ENCODE assay signal across 8 cellular contexts in genomic region chr10:52314822-52315552, GRCh38. TPM values are rescaled to one million over a fixed set of nuclear protein-coding genes. Genes with fewer than 3 reads are reported as not detected.
DNase-seq lines count a peak whose midpoint lies in the region; ATAC-seq, FAIRE-seq and TF ChIP-seq lines count a peak whose summit lies in the region.

No MANE protein-coding gene starts in this region.

- no peak for TF ChIP-seq POLR2A in H1 (IDR thresholded peaks at IDR 0.05; ENCODE audit: control extremely low read depth in 1 of 2, low read depth in 2 of 2, low read length in 2 of 2)

- DNase-seq in H1 (ENCODE audit: low read depth in 1 of 2, low spot score in 2 of 2), result no peak
- DNase-seq in stimulated activated naive CD4-positive, alpha-beta T cell (lab: John Stamatoyannopoulos, UW), result no peak
- no peak for DNase-seq in stimulated activated effector memory CD8-positive, alpha-beta T cell treated with anti-CD3 and anti-CD28 coated beads, Interleukin-12 subunit alpha, Interleukin-12 subunit beta, amount 100 ng/mL, for 72 hours (ENCODE audit: low spot score in 2 of 2)

- H3K14ac ChIP-seq in H1 (ENCODE audit: insufficient read length), result no peak overlapping the region

- peaks cover 6% of the 10 kb centered on the region for H3K36me3 Mint-ChIP-seq in stimulated activated effector memory CD8-positive, alpha-beta T cell treated with anti-CD3 and anti-CD28 coated beads, Interleukin-12 subunit alpha, Interleukin-12 subunit beta, amount 100 ng/mL, for 72 hours

- POLR2A ChIA-PET in H1 (lab: Charles Lee; ENCODE audit: partially characterized antibody), result interaction anchor here (1.3 kb wide), 1 partner anchor 14 kb away, joined by 3 read pairs; no protein-coding TSS in a partner anchor

- no peak for ATAC-seq in stimulated activated effector memory CD8-positive, alpha-beta T cell treated with anti-CD3 and anti-CD28 coated beads, Interleukin-12 subunit alpha, Interleukin-12 subunit beta, amount 100 ng/mL, for 72 hours
- ATAC-seq in GM21515 (IDR thresholded peaks at IDR 0.05; ENCODE audit: unreplicated experiment) (no peak), HG03097 (IDR thresholded peaks at IDR 0.05; ENCODE audit: low FRiP score, unreplicated experiment) (no peak)

- H4K5ac ChIP-seq in H1 (ENCODE audit: insufficient read length, low read depth, low read length), result no peak overlapping the region

- H2BK12ac ChIP-seq in H1 (ENCODE audit: low read depth, low read length), result no peak overlapping the region

- H4K8ac ChIP-seq in H1 (ENCODE audit: extremely low read depth, insufficient read depth, low read length), result no peak overlapping the region

- H3K9me3 ChIP-seq in HUES48 (ENCODE audit: control insufficient read depth, insufficient read depth, low read length), result no peaks in the 10 kb centered on the region
- no peaks in the 10 kb centered on the region for H3K9me3 ChIP-seq in H1 (ENCODE audit: insufficient read depth in 2 of 2, low read depth in 1 of 2, low read length in 1 of 2)
- H3K9me3 ChIP-seq in muscle layer of colon (ENCODE audit: low read length), result no peaks in the 10 kb centered on the region

- H3K36me3 ChIP-seq in ACC112 (ENCODE audit: insufficient read depth, low read length), result peaks cover 12% of the 10 kb centered on the region
- H3K36me3 ChIP-seq in HUES48 (ENCODE audit: control insufficient read depth, insufficient read depth, low read length), result no peaks in the 10 kb centered on the region
- no peaks in the 10 kb centered on the region for H3K36me3 ChIP-seq in H1 (ENCODE audit: control insufficient read depth in 2 of 4, insufficient read depth in 4 of 4, low read length in 3 of 4)
- H3K36me3 ChIP-seq in muscle layer of colon (ENCODE audit: insufficient read depth, low read length), result no peaks in the 10 kb centered on the region

- H2BK120ac ChIP-seq in H1 (replicated peaks; ENCODE audit: low read depth, low read length), result no peak overlapping the region

- no peaks in the 10 kb centered on the region for H3K79me1 ChIP-seq in H1 (ENCODE audit: low read depth, low read length)

- no peak overlapping the region for H3K27ac Mint-ChIP-seq in stimulated activated effector memory CD8-positive, alpha-beta T cell treated with anti-CD3 and anti-CD28 coated beads, Interleukin-12 subunit alpha, Interleukin-12 subunit beta, amount 100 ng/mL, for 72 hours

- H3K4me3 Mint-ChIP-seq in stimulated activated effector memory CD8-positive, alpha-beta T cell treated with anti-CD3 and anti-CD28 coated beads, Interleukin-12 subunit alpha, Interleukin-12 subunit beta, amount 100 ng/mL, for 72 hours, result no peak overlapping the region

- H3K27me3 ChIP-seq in ACC112 (ENCODE audit: insufficient read depth, low read length) (no peaks in the 10 kb centered on the region), HUES48 (ENCODE audit: control insufficient read depth, insufficient read depth, low read length) (peaks cover 78% of the 10 kb centered on the region), H1 (replicated peaks in 1 of 4; ENCODE audit: control insufficient read depth in 3 of 4, extremely low read depth in 1 of 4, insufficient read depth in 3 of 4, low read length in 3 of 4) (peaks cover 40 to 67% (median 56%) of the 10 kb centered on the region in 4 experiments), muscle layer of colon (ENCODE audit: control insufficient read depth in 1 of 2, insufficient read depth in 2 of 2, low read length in 2 of 2) (peaks cover 12 to 33% of the 10 kb centered on the region in 2 donors)

- H3K4ac ChIP-seq in H1 (replicated peaks; ENCODE audit: insufficient read length, low read depth, low read length), result no peak overlapping the region

- H2BK15ac ChIP-seq in H1 (ENCODE audit: low read length), result no peak overlapping the region

- no peak for FAIRE-seq in H1 (lab: Jason Lieb, UNC)

- H3K9ac ChIP-seq in HUES48 (ENCODE audit: low read depth, low read length) (no peak overlapping the region), H1 (replicated peaks in 1 of 4; ENCODE audit: extremely low read depth in 1 of 4, low read depth in 3 of 4, low read length in 3 of 4) (no peak overlapping the region), muscle layer of colon (ENCODE audit: low read length) (no peak overlapping the region)

- no peak for TF ChIP-seq RAD21 in H1 (IDR thresholded peaks at IDR 0.05 in 1 of 2, conservative IDR thresholded peaks at IDR 0.05 in 1 of 2; ENCODE audit: low read depth in 2 of 2, low read length in 2 of 2)

- H3K27ac ChIP-seq in ACC112 (ENCODE audit: low read depth, low read length) (peak overlapping the region; percentile 97), HUES48 (ENCODE audit: low read depth, low read length) (no peak overlapping the region), H1 (ENCODE audit: low read depth, low read length) (no peak overlapping the region), muscle layer of colon (ENCODE audit: low read depth, low read length) (no peak overlapping the region)

- H3K56ac ChIP-seq in H1 (replicated peaks; ENCODE audit: insufficient read length, low read depth, low read length), result no peak overlapping the region

- H3K4me2 ChIP-seq in H1 (ENCODE audit: insufficient read depth in 1 of 2, low read depth in 2 of 2, low read length in 2 of 2), result peak overlapping the region; percentile 78 to 87

- H4K91ac ChIP-seq in H1 (replicated peaks; ENCODE audit: insufficient read length, low read length), result no peak overlapping the region

- TF ChIP-seq CTCF in H1 (IDR thresholded peaks at IDR 0.05; ENCODE audit: control extremely low read depth in 1 of 3, insufficient read depth in 1 of 3, low read depth in 1 of 3, low read length in 3 of 3), result no peak

- H3K79me2 ChIP-seq in ACC112 (ENCODE audit: control insufficient read depth, insufficient read depth, low read length, unreplicated experiment) (peaks cover 31% of the 10 kb centered on the region), H1 (ENCODE audit: control insufficient read depth in 1 of 2, insufficient read depth in 2 of 2, low read length in 2 of 2) (no peaks in the 10 kb centered on the region)

- H2AFZ ChIP-seq in ACC112 (ENCODE audit: low read length, unreplicated experiment), result peak overlapping the region; percentile 29
- 0 out of 2 replicates have a peak overlapping the region, but pooled peaks have one; percentile 2 for H2AFZ ChIP-seq in H1 (ENCODE audit: low read length)

- H3K4me1 ChIP-seq in ACC112 (ENCODE audit: control insufficient read depth, insufficient read depth, low read length, unreplicated experiment), result peaks cover 38% of the 10 kb centered on the region
- peaks cover 11% of the 10 kb centered on the region for H3K4me1 ChIP-seq in HUES48 (ENCODE audit: control insufficient read depth, insufficient read depth, low read length)
- H3K4me1 ChIP-seq in H1 (replicated peaks in 1 of 4; ENCODE audit: control insufficient read depth in 3 of 4, insufficient read depth in 4 of 4, low read length in 3 of 4), result peaks cover 4 to 8% (median 6%) of the 10 kb centered on the region in 4 experiments; a peak in 6 of 7 replicates
- peaks cover 8% of the 10 kb centered on the region for H3K4me1 ChIP-seq in muscle layer of colon (ENCODE audit: insufficient read depth, low read length)

- H3K9me3 Mint-ChIP-seq in stimulated activated effector memory CD8-positive, alpha-beta T cell treated with anti-CD3 and anti-CD28 coated beads, Interleukin-12 subunit alpha, Interleukin-12 subunit beta, amount 100 ng/mL, for 72 hours, result no peaks in the 10 kb centered on the region

- peak overlapping the region; percentile 93 for H3K4me3 ChIP-seq in ACC112 (ENCODE audit: low read depth, low read length)
- H3K4me3 ChIP-seq in HUES48 (ENCODE audit: low read depth, low read length), result peak overlapping the region; percentile 82
- peak overlapping the region; percentile 3 to 71 (median 62); a peak in 7 of 8 replicates for H3K4me3 ChIP-seq in H1 (ENCODE audit: extremely low read depth in 1 of 4, insufficient read depth in 2 of 4, low read depth in 3 of 4, low read length in 4 of 4)
- peak overlapping the region; percentile 52 to 54 for H3K4me3 ChIP-seq in muscle layer of colon (ENCODE audit: low read depth in 1 of 2, low read length in 2 of 2)

- H3K23me2 ChIP-seq in H1 (ENCODE audit: low read depth, low read length), result peaks cover 4% of the 10 kb centered on the region; the same call in 1 of the 2 replicates

- no peaks in the 10 kb centered on the region for H3K4me1 Mint-ChIP-seq in stimulated activated effector memory CD8-positive, alpha-beta T cell treated with anti-CD3 and anti-CD28 coated beads, Interleukin-12 subunit alpha, Interleukin-12 subunit beta, amount 100 ng/mL, for 72 hours

- H4K20me1 ChIP-seq in H1 (replicated peaks in 1 of 2; ENCODE audit: control insufficient read depth in 1 of 2, insufficient read depth in 2 of 2, low read length in 2 of 2), result peaks cover 0 to 2% of the 10 kb centered on the region in 2 experiments

- CTCF ChIA-PET in H1 (lab: Charles Lee; ENCODE audit: partially characterized antibody), result interaction anchor here (0.6 to 9.2 kb wide), 15 partner anchors 11 to 252 kb away, joined by 3 to 136 read pairs (median 4); no protein-coding TSS in a partner anchor

- H2BK5ac ChIP-seq in H1 (ENCODE audit: low read depth, low read length), result no peak overlapping the region

- no peak overlapping the region for H2AK5ac ChIP-seq in H1 (ENCODE audit: low read depth, low read length)

- no peak for TF ChIP-seq EP300 in H1 (IDR thresholded peaks at IDR 0.05; ENCODE audit: borderline replicate concordance in 1 of 2, low read depth in 2 of 2, low read length in 2 of 2)

- 28% methylated on average over 33 of the region's 36 CpGs; no CpG with 5 or more reads in 1 of the 2 experiments for WGBS in H1 (ENCODE audit: extremely low coverage in 1 of 2, insufficient coverage in 1 of 2, insufficient read length in 1 of 2, insufficient replicate concordance in 2 of 2, low coverage in 1 of 2, low lambda C conversion rate in 2 of 2, missing lambda C conversion rate in 1 of 2), 2 experiments

- no peak overlapping the region for H2BK20ac ChIP-seq in H1 (ENCODE audit: low read length)

- H3K18ac ChIP-seq in H1 (ENCODE audit: extremely low read depth, low read length), result no peak overlapping the region

- H3K23ac ChIP-seq in H1 (ENCODE audit: insufficient read length), result no peak overlapping the region

TF ChIP-seq in H1, 55 proteins besides CTCF, POLR2A, EP300 and RAD21:
- peak; percentile 48; the same call in 1 of the 2 replicates for TF ChIP-seq SUZ12 (IDR thresholded peaks at IDR 0.05; ENCODE audit: low read length)
- TF ChIP-seq BRCA1 (IDR thresholded peaks at IDR 0.05; ENCODE audit: low read depth, low read length), result no peak

RNA-seq across cellular contexts. Expression of gene DKK1, which starts 0.9 kb away (rescaled TPM):
- total RNA-seq in H1 (2021; fragmentation: NEBNext Ultra II Directional; extraction: Animal tissue kit (Norgen Biotek cat#: 25700)), result 0.21 and 0.61 TPM in 2 replicates
- 0.25 and 0.36 TPM in 2 replicates for polyA plus RNA-seq in H1 (2011; rRNA removed)
- 0.41 TPM for polyA plus RNA-seq in H1 (2011; cell fraction: cytosol; rRNA removed)
- 0.57 TPM for polyA plus RNA-seq in H1 (2011; cell fraction: nucleus; rRNA removed)
- polyA plus RNA-seq in H1 (2012, experiment 1 of 2), result 0.41 to 1.2 TPM (median 0.73 TPM) in 4 replicates
- 1.2 TPM for polyA plus RNA-seq in H1 (2012, experiment 2 of 2)
- 0.22 TPM for polyA plus RNA-seq in H1 (2013, experiment 1 of 2)
- 0.46 TPM for polyA plus RNA-seq in H1 (2013, experiment 2 of 2)
- polyA minus RNA-seq in H1 (2011; rRNA and poly(A)+ RNA removed), result 0.44 and 0.46 TPM in 2 replicates
- polyA minus RNA-seq in H1 (2011; cell fraction: cytosol; rRNA and poly(A)+ RNA removed), result not detected
- polyA minus RNA-seq in H1 (2011; cell fraction: nucleus; rRNA and poly(A)+ RNA removed), result 3.9 TPM
